ENCODE assay signal across 20 cellular contexts in the genomic region with DNA sequence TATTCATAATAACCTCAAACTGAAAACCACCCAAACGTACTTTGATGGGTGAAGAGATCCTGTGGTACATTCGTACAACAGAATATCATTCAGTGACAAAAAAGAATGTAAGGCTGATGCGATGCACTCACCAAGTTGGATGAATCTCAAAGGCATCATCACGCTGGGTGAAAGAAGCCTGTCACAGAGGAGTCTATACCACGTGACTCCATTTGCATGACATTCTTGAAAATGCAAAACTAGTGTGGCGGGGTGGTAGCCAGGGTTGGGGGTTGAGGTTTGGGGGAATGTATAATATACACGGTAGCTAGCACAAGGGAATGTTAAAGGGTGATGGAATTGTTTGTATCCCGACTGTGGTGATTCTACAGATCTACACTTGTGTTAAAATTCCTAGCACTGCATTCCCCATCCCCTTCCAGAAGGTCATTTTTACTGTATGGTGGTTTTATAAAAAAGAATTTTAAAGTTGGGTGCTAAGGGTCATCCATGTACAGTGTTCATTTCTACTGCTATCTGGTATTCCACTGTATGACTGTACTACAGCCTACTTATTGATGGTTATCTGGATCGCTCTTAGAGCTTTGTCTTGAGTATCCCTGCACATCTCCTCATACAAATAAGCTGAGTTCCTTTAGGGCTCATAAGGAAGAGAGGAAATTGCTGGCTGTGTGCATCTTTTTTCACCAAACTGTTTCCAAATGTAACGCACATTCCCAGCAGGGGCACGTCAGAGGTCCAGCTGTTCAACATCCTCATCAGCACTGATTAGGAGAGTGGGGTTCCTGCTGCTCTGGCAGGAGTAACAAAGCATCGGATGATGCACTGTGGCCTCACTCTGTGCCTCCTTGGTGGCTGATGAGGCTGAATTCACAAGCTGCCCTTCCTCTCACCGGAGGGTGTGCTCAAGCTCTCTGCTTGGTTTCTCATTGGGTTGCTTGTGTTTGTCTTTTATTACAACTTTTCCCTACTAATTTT. TPM values are rescaled to one million over a fixed set of nuclear protein-coding genes. Genes with fewer than 3 reads are reported as not detected.
DNase-seq lines count a peak whose midpoint lies in the region; ATAC-seq and TF ChIP-seq lines count a peak whose summit lies in the region.
"Had no signal": no experiment of that assay in that cellular context is flagged by ENCODE, and none has a peak within 500 bp of the region (broad histone marks: within the 10 kb centered on the region; RNA-seq: fewer than 3 reads in every experiment).

No MANE protein-coding gene starts in this region.

- BruUV-seq in OCI-LY7 (replicated peaks; lab: Mats Ljungman, UMichigan): no TSS peak

- H3K9me3 Mint-ChIP-seq in GM23338: no peaks in the 10 kb centered on the region; the same call in 2 of the 3 replicates
- H3K9me3 Mint-ChIP-seq: activated CD4-positive, alpha-beta memory T cell treated with anti-CD3 and anti-CD28 coated beads for 36 hours; activated naive CD8-positive, alpha-beta T cell treated with anti-CD3 and anti-CD28 coated beads, Interleukin-2, amount 10 ng/mL, durations not matched to agents 7 days and 5 days; neural crest cell had no signal

- H3K4me3 ChIP-seq in GM23338: peak overlapping the region; percentile 6; the same call in 1 of the 2 replicates
- no peak overlapping the region for H3K4me3 ChIP-seq in OCI-LY7 (ENCODE audit: low read depth, low read length, poor library complexity, severe bottlenecking)
- no peak overlapping the region for H3K4me3 ChIP-seq in iPS DF 6.9 (ENCODE audit: low read length)
- H3K4me3 ChIP-seq in esophagus squamous epithelium: no peak overlapping the region
- H3K4me3 ChIP-seq: breast epithelium, lung had no signal

- H4K20me1 ChIP-seq in GM23338 (replicated peaks; ENCODE audit: insufficient read depth) (0 out of 2 replicates have a peak, but pooled peaks cover 3% of the 10 kb centered on the region), OCI-LY7 (ENCODE audit: insufficient read depth, low read length) (no peaks in the 10 kb centered on the region)

- H3K27me3 Mint-ChIP-seq in GM23338 (ENCODE audit: insufficient read depth, low read depth, poor library complexity): peaks cover 2% of the 10 kb centered on the region

- H3K9me2 ChIP-seq in GM23338 (ENCODE audit: insufficient read depth): no peaks in the 10 kb centered on the region
- no peaks in the 10 kb centered on the region for H3K9me2 ChIP-seq in OCI-LY7 (ENCODE audit: insufficient read depth, low read length)

- intact Hi-C loops in OCI-LY7 (cut with micrococcal nuclease; ENCODE audit: unreplicated experiment) (no loop called here), posterior vena cava (cut with DNase I) (no loop called here), esophagus squamous epithelium (cut with DNase I) (no loop called here)

- TF ChIP-seq POLR2A in esophagus squamous epithelium (IDR thresholded peaks at IDR 0.05): no peak

- TF ChIP-seq CTCF in GM23338 (conservative IDR thresholded peaks at IDR 0.05; ENCODE audit: low read depth in 2 of 2) (no peak), OCI-LY7 (conservative IDR thresholded peaks at IDR 0.05; ENCODE audit: low read length) (no peak), esophagus squamous epithelium (IDR thresholded peaks at IDR 0.05) (no peak)

- H2AFZ ChIP-seq in GM23338 (no peak overlapping the region), OCI-LY7 (ENCODE audit: low read length) (peak overlapping the region; percentile 55; the same call in 1 of the 2 replicates)

- H3K9me3 ChIP-seq in OCI-LY7 (ENCODE audit: low read length) (no peaks in the 10 kb centered on the region), iPS DF 6.9 (ENCODE audit: control insufficient read depth, insufficient read depth, low read length) (no peaks in the 10 kb centered on the region), esophagus squamous epithelium (no peaks in the 10 kb centered on the region)
- H3K9me3 ChIP-seq: breast epithelium had no signal

- peak; percentile 64 for DNase-seq in GM23338 (ENCODE audit: low spot score)
- no peak for DNase-seq in OCI-LY7 (ENCODE audit: low spot score)
- peak; percentile 9 for DNase-seq in iPS DF 6.9 (ENCODE audit: low read depth, low spot score)
- peak; percentile 28 for DNase-seq in posterior vena cava (ENCODE audit: low spot score)
- no peak for DNase-seq in OCI-M2 (lab: John Stamatoyannopoulos, UW; ENCODE audit: unreplicated experiment)
- DNase-seq in ACHN: no peak
- no peak for DNase-seq in esophagus squamous epithelium (lab: John Stamatoyannopoulos, UW)
- DNase-seq: activated CD4-positive, alpha-beta memory T cell treated with anti-CD3 and anti-CD28 coated beads for 36 hours; activated naive CD8-positive, alpha-beta T cell treated with anti-CD3 and anti-CD28 coated beads, Interleukin-2, amount 10 ng/mL, durations not matched to agents 7 days and 5 days; effector CD8-positive, alpha-beta T cell; KBM-7; NCI-H1105; NCI-H774; right cardiac atrium had no signal

- CTCF ChIA-PET in OCI-LY7 (lab: Charles Lee; ENCODE audit: unreplicated experiment): no interaction called here

- H3K4me2 ChIP-seq in GM23338 (peak overlapping the region; percentile 45), OCI-LY7 (ENCODE audit: low read length) (peak overlapping the region; percentile 30; the same call in 1 of the 2 replicates)

- H3K36me3 Mint-ChIP-seq in GM23338 (ENCODE audit: low read depth): peaks cover 22% of the 10 kb centered on the region
- H3K36me3 Mint-ChIP-seq: activated CD4-positive, alpha-beta memory T cell treated with anti-CD3 and anti-CD28 coated beads for 36 hours; activated naive CD8-positive, alpha-beta T cell treated with anti-CD3 and anti-CD28 coated beads, Interleukin-2, amount 10 ng/mL, durations not matched to agents 7 days and 5 days had no signal

- H3K79me2 ChIP-seq in GM23338 (replicated peaks; ENCODE audit: insufficient read depth) (no peaks in the 10 kb centered on the region), OCI-LY7 (ENCODE audit: insufficient read depth, low read depth, low read length) (no peaks in the 10 kb centered on the region)

- H3K36me3 ChIP-seq in GM23338 (ENCODE audit: insufficient read depth) (no peaks in the 10 kb centered on the region), OCI-LY7 (ENCODE audit: insufficient read depth, low read length) (no peaks in the 10 kb centered on the region), iPS DF 6.9 (ENCODE audit: control insufficient read depth, insufficient read depth, low read length) (peaks cover 3% of the 10 kb centered on the region; the same call in 1 of the 2 replicates), esophagus squamous epithelium (peaks cover 0 to 33% (median 0%) of the 10 kb centered on the region in 3 donors)
- H3K36me3 ChIP-seq: breast epithelium had no signal

- peaks cover 29% of the 10 kb centered on the region for H3K4me1 ChIP-seq in GM23338 (ENCODE audit: insufficient read depth)
- peaks cover 39% of the 10 kb centered on the region for H3K4me1 ChIP-seq in OCI-LY7 (ENCODE audit: insufficient read depth, low read length, poor library complexity, severe bottlenecking)
- peaks cover 8% of the 10 kb centered on the region for H3K4me1 ChIP-seq in iPS DF 6.9 (ENCODE audit: control insufficient read depth, insufficient read depth, low read length)
- H3K4me1 ChIP-seq in esophagus squamous epithelium: no peaks in the 10 kb centered on the region
- H3K4me1 ChIP-seq: breast epithelium had no signal

- ATAC-seq in GM23338 (peak; percentile 68), GM21447 (IDR thresholded peaks at IDR 0.05; ENCODE audit: unreplicated experiment) (no peak)
- ATAC-seq: right cardiac atrium had no signal

- no CpG with 5 or more reads among the region's 13 CpGs for WGBS in iPS DF 6.9 (ENCODE audit: insufficient coverage, insufficient read length)
- 67 to 73% methylated on average over 13 of the region's 13 CpGs for WGBS in esophagus squamous epithelium, 2 donors

- H3K4me1 Mint-ChIP-seq in GM23338: peaks cover 54% of the 10 kb centered on the region

- H3K27ac ChIP-seq in GM23338 (ENCODE audit: low read depth): peak overlapping the region; percentile 11; the same call in 1 of the 2 replicates
- H3K27ac ChIP-seq in OCI-LY7 (ENCODE audit: low read depth, low read length, poor library complexity, severe bottlenecking): no peak overlapping the region
- H3K27ac ChIP-seq in iPS DF 6.9 (ENCODE audit: low read length): no peak overlapping the region
- H3K27ac ChIP-seq in esophagus squamous epithelium: no peak overlapping the region
- H3K27ac ChIP-seq: breast epithelium, RWPE1 had no signal

- in situ Hi-C loops in ACHN (cut with HindIII; ENCODE audit: low pct_ligation_motif_present, low pct_unique_long_range_greater_than_20kb, low sequenced_read_pairs): no loop called here

- POLR2A ChIA-PET in OCI-LY7 (lab: Charles Lee): interaction anchor here (0.7 kb wide), 1 partner anchor 67 kb away, joined by 5 read pairs; no protein-coding TSS in a partner anchor

- no peaks in the 10 kb centered on the region for H3F3A ChIP-seq in GM23338 (replicated peaks; ENCODE audit: low read depth)

- H3K27ac Mint-ChIP-seq in GM23338: peak overlapping the region; percentile 92
- H3K27ac Mint-ChIP-seq: activated CD4-positive, alpha-beta memory T cell treated with anti-CD3 and anti-CD28 coated beads for 36 hours; activated naive CD8-positive, alpha-beta T cell treated with anti-CD3 and anti-CD28 coated beads, Interleukin-2, amount 10 ng/mL, durations not matched to agents 7 days and 5 days; B cell had no signal

- H3K4me3 Mint-ChIP-seq in GM23338: peak overlapping the region; percentile 47
- H3K4me3 Mint-ChIP-seq: activated CD4-positive, alpha-beta memory T cell treated with anti-CD3 and anti-CD28 coated beads for 36 hours; activated naive CD8-positive, alpha-beta T cell treated with anti-CD3 and anti-CD28 coated beads, Interleukin-2, amount 10 ng/mL, durations not matched to agents 7 days and 5 days; B cell; neural crest cell had no signal

- H3K27me3 ChIP-seq in GM23338 (ENCODE audit: insufficient read depth) (no peaks in the 10 kb centered on the region), iPS DF 6.9 (ENCODE audit: control insufficient read depth, insufficient read depth, low read length) (no peaks in the 10 kb centered on the region), esophagus squamous epithelium (no peaks in the 10 kb centered on the region)
- H3K27me3 ChIP-seq: breast epithelium had no signal

TF ChIP-seq in GM23338, 12 proteins besides CTCF, POLR2A, EP300 and RAD21 (continues in another document):
- TF ChIP-seq, protein P1, sequence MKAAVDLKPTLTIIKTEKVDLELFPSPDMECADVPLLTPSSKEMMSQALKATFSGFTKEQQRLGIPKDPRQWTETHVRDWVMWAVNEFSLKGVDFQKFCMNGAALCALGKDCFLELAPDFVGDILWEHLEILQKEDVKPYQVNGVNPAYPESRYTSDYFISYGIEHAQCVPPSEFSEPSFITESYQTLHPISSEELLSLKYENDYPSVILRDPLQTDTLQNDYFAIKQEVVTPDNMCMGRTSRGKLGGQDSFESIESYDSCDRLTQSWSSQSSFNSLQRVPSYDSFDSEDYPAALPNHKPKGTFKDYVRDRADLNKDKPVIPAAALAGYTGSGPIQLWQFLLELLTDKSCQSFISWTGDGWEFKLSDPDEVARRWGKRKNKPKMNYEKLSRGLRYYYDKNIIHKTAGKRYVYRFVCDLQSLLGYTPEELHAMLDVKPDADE (IDR thresholded peaks at IDR 0.05): no peak

RNA-seq across cellular contexts. Expression of a gene that starts 35.2 kb away (rescaled TPM):
- 210 and 242 TPM in 2 replicates for total RNA-seq in GM23338 (2014; rRNA removed; shearing (Covaris generic))
- polyA plus RNA-seq in GM23338 (2016; fragmentation: Nextera tagmentation; extraction: Ambion mirVana): 141 and 145 TPM in 2 replicates
- 52.4 and 59.5 TPM in 2 replicates for total RNA-seq in OCI-LY7 (2014; rRNA removed; shearing (Covaris generic))
- total RNA-seq in OCI-LY7 (2022): 106 and 117 TPM in 2 replicates
- total RNA-seq in posterior vena cava: 10 to 100 TPM; 46.2 to 47.8 TPM
- total RNA-seq in esophagus squamous epithelium: 10 to 100 TPM; 49.2 to 68.0 (median 57.3) TPM

Comparison
In these comparisons a context has a peak if more than half of its experiments do, and no peak if none do; other contexts are left out.
1. DNase-seq: peak in GM23338 (single experiment), iPS DF 6.9 (single experiment) and posterior vena cava (single experiment); none in OCI-LY7 (single experiment), OCI-M2 (single experiment), ACHN (single experiment) and esophagus squamous epithelium (single experiment).